Comparison of ENCODE assay signal across 1 cellular context in the genomic region with DNA sequence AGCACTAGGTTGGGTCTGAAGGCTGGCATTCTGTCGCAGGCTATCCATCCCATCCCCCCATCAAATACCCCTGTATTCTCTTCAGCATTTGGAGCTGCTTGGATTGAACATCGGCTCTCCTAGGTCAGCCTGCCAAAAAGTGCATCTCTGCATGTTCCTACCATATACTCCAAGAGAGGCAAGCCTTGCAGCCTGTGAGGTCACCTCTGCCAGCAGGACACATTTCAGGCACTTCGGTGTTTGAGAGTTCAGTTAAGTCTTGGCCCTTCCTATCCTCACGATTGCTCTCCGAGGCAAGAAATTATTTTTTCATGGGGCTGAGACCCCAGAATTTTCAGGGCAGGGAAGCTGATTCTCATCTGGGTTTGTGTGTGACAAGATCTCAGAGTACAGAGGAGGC.
TF ChIP-seq lines count a peak whose summit lies in the region.

No MANE protein-coding gene starts in this region.

TF ChIP-seq in GM23338, 12 proteins besides CTCF, POLR2A, EP300 and RAD21:
- TF ChIP-seq CREB1 (CRISPR knock-in tag; IDR thresholded peaks at IDR 0.05; ENCODE audit: low read depth), result no peak
- TF ChIP-seq STAT1 (IDR thresholded peaks at IDR 0.05; ENCODE audit: unreplicated experiment), result no peak
- no peak for TF ChIP-seq ZNF331 (CRISPR knock-in tag; IDR thresholded peaks at IDR 0.05; ENCODE audit: low read depth)
- no peak for TF ChIP-seq JUNB (IDR thresholded peaks at IDR 0.05; ENCODE audit: unreplicated experiment)
- no peak for TF ChIP-seq EZH2phosphoT487 (IDR thresholded peaks at IDR 0.05; ENCODE audit: unreplicated experiment)
- no peak for TF ChIP-seq ZNF114 (CRISPR knock-in tag; IDR thresholded peaks at IDR 0.05)
- TF ChIP-seq, protein P1, sequence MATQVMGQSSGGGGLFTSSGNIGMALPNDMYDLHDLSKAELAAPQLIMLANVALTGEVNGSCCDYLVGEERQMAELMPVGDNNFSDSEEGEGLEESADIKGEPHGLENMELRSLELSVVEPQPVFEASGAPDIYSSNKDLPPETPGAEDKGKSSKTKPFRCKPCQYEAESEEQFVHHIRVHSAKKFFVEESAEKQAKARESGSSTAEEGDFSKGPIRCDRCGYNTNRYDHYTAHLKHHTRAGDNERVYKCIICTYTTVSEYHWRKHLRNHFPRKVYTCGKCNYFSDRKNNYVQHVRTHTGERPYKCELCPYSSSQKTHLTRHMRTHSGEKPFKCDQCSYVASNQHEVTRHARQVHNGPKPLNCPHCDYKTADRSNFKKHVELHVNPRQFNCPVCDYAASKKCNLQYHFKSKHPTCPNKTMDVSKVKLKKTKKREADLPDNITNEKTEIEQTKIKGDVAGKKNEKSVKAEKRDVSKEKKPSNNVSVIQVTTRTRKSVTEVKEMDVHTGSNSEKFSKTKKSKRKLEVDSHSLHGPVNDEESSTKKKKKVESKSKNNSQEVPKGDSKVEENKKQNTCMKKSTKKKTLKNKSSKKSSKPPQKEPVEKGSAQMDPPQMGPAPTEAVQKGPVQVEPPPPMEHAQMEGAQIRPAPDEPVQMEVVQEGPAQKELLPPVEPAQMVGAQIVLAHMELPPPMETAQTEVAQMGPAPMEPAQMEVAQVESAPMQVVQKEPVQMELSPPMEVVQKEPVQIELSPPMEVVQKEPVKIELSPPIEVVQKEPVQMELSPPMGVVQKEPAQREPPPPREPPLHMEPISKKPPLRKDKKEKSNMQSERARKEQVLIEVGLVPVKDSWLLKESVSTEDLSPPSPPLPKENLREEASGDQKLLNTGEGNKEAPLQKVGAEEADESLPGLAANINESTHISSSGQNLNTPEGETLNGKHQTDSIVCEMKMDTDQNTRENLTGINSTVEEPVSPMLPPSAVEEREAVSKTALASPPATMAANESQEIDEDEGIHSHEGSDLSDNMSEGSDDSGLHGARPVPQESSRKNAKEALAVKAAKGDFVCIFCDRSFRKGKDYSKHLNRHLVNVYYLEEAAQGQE (IDR thresholded peaks at IDR 0.05; ENCODE audit: unreplicated experiment), result no peak
- no peak for TF ChIP-seq EZH2 (IDR thresholded peaks at IDR 0.05; ENCODE audit: low read depth, unreplicated experiment)
- TF ChIP-seq, protein P2, sequence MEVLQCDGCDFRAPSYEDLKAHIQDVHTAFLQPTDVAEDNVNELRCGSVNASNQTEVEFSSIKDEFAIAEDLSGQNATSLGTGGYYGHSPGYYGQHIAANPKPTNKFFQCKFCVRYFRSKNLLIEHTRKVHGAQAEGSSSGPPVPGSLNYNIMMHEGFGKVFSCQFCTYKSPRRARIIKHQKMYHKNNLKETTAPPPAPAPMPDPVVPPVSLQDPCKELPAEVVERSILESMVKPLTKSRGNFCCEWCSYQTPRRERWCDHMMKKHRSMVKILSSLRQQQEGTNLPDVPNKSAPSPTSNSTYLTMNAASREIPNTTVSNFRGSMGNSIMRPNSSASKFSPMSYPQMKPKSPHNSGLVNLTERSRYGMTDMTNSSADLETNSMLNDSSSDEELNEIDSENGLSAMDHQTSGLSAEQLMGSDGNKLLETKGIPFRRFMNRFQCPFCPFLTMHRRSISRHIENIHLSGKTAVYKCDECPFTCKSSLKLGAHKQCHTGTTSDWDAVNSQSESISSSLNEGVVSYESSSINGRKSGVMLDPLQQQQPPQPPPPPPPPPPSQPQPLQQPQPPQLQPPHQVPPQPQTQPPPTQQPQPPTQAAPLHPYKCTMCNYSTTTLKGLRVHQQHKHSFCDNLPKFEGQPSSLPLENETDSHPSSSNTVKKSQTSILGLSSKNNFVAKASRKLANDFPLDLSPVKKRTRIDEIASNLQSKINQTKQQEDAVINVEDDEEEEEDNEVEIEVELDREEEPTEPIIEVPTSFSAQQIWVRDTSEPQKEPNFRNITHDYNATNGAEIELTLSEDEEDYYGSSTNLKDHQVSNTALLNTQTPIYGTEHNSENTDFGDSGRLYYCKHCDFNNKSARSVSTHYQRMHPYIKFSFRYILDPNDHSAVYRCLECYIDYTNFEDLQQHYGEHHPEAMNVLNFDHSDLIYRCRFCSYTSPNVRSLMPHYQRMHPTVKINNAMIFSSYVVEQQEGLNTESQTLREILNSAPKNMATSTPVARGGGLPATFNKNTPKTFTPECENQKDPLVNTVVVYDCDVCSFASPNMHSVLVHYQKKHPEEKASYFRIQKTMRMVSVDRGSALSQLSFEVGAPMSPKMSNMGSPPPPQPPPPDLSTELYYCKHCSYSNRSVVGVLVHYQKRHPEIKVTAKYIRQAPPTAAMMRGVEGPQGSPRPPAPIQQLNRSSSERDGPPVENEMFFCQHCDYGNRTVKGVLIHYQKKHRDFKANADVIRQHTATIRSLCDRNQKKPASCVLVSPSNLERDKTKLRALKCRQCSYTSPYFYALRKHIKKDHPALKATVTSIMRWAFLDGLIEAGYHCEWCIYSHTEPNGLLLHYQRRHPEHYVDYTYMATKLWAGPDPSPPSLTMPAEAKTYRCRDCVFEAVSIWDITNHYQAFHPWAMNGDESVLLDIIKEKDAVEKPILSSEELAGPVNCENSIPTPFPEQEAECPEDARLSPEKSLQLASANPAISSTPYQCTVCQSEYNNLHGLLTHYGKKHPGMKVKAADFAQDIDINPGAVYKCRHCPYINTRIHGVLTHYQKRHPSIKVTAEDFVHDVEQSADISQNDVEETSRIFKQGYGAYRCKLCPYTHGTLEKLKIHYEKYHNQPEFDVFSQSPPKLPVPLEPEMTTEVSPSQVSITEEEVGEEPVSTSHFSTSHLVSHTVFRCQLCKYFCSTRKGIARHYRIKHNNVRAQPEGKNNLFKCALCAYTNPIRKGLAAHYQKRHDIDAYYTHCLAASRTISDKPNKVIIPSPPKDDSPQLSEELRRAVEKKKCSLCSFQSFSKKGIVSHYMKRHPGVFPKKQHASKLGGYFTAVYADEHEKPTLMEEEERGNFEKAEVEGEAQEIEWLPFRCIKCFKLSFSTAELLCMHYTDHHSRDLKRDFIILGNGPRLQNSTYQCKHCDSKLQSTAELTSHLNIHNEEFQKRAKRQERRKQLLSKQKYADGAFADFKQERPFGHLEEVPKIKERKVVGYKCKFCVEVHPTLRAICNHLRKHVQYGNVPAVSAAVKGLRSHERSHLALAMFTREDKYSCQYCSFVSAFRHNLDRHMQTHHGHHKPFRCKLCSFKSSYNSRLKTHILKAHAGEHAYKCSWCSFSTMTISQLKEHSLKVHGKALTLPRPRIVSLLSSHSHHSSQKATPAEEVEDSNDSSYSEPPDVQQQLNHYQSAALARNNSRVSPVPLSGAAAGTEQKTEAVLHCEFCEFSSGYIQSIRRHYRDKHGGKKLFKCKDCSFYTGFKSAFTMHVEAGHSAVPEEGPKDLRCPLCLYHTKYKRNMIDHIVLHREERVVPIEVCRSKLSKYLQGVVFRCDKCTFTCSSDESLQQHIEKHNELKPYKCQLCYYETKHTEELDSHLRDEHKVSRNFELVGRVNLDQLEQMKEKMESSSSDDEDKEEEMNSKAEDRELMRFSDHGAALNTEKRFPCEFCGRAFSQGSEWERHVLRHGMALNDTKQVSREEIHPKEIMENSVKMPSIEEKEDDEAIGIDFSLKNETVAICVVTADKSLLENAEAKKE (CRISPR knock-in tag; IDR thresholded peaks at IDR 0.05), result no peak
- no peak for TF ChIP-seq NANOG (IDR thresholded peaks at IDR 0.05; ENCODE audit: borderline replicate concordance)
- no peak for TF ChIP-seq POLR2AphosphoS5 (IDR thresholded peaks at IDR 0.05; ENCODE audit: low read depth)
- TF ChIP-seq, protein P3, sequence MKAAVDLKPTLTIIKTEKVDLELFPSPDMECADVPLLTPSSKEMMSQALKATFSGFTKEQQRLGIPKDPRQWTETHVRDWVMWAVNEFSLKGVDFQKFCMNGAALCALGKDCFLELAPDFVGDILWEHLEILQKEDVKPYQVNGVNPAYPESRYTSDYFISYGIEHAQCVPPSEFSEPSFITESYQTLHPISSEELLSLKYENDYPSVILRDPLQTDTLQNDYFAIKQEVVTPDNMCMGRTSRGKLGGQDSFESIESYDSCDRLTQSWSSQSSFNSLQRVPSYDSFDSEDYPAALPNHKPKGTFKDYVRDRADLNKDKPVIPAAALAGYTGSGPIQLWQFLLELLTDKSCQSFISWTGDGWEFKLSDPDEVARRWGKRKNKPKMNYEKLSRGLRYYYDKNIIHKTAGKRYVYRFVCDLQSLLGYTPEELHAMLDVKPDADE (IDR thresholded peaks at IDR 0.05), result no peak
TF ChIP-seq in GM23338: peak in this region for 0.
